Comparison of ENCODE assay signal across 20 cellular contexts in the genomic region with DNA sequence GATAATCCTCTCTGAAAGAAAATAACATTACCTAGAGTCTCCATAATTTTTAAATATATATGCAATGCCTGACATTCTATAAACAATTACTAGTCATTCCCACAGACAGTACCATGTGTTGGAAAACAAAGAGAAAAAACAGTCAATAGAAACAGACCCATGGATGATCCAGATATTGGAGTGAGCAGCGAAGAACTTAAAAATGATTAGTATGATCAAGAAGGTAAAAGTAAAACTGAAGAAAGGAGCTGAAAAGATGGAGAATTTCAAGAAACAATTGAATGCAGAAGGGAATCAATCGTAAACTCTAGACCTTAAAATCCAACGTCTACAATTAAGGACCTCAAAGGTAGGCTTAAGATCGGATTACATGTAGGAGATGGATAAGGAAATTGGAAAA.
"Had no signal": no experiment of that assay in that cellular context is flagged by ENCODE, and none has a peak within 500 bp of the region (broad histone marks: within the 10 kb centered on the region; RNA-seq: fewer than 3 reads in every experiment).

No MANE protein-coding gene starts in this region.

- ATAC-seq: effector memory CD8-positive, alpha-beta T cell; foreskin keratinocyte; gastroesophageal sphincter; heart left ventricle; left colon; left lobe of liver; naive thymus-derived CD8-positive, alpha-beta T cell had no signal

- DNase-seq: colonic mucosa; cortex of kidney; effector CD8-positive, alpha-beta T cell; effector memory CD8-positive, alpha-beta T cell; foreskin keratinocyte; heart left ventricle; hypothalamus; immature natural killer cell; islet precursor cell; kidney; kidney glomerular epithelial cell; left colon; left ventricle myocardium inferior; mammary epithelial cell; mesendoderm; midbrain; naive B cell; naive thymus-derived CD8-positive, alpha-beta T cell had no signal
